In genomic region chr4:185283723-185284122, GRCh38 we compare ENCODE assay signal across 17 cellular contexts.
A peak's percentile ranks its signal among the peaks of the same experiment; 100 is the strongest.
DNase-seq lines count a peak whose midpoint lies in the region; ATAC-seq, FAIRE-seq and TF ChIP-seq lines count a peak whose summit lies in the region.
"Had no signal": no experiment of that assay in that cellular context is flagged by ENCODE, and none has a peak within 500 bp of the region (broad histone marks: within the 10 kb centered on the region; RNA-seq: fewer than 3 reads in every experiment).

No MANE protein-coding gene starts in this region.

- no peak for FAIRE-seq in keratinocyte (lab: Jason Lieb, UNC)
- FAIRE-seq: RCC 7860 had no signal

- no peak overlapping the region for H2BK120ac ChIP-seq in mesenchymal stem cell (ENCODE audit: low read depth, low read length)

- POLR2A ChIA-PET in naive thymus-derived CD8-positive, alpha-beta T cell (lab: Charles Lee) = no interaction called here

- H3K79me2 ChIP-seq in keratinocyte (ENCODE audit: control insufficient read depth, insufficient read depth, low read length) = no peaks in the 10 kb centered on the region

- intact Hi-C loops in psoas muscle (cut with DNase I) = no loop called here

- no peaks in the 10 kb centered on the region for H3K27me3 Mint-ChIP-seq in naive thymus-derived CD8-positive, alpha-beta T cell
- H3K27me3 Mint-ChIP-seq: activated CD4-positive, alpha-beta T cell treated with anti-CD3 and anti-CD28 coated beads, Interleukin-2, amount 10 ng/mL, durations not matched to agents 24 days and 14 days had no signal

- H3K4me1 ChIP-seq in keratinocyte (ENCODE audit: control insufficient read depth, extremely low read depth, insufficient read depth, low read length) = peaks cover 15% of the 10 kb centered on the region
- H3K4me1 ChIP-seq in psoas muscle = no peaks in the 10 kb centered on the region
- H3K4me1 ChIP-seq in mesenchymal stem cell (ENCODE audit: control insufficient read depth, insufficient read depth, low read depth, low read length) = peaks cover 1% of the 10 kb centered on the region
- H3K4me1 ChIP-seq: tibial nerve had no signal

- no peak overlapping the region for H3K18ac ChIP-seq in mesenchymal stem cell (ENCODE audit: low read depth in 1 of 2, low read length in 2 of 2)

- H2BK15ac ChIP-seq in mesenchymal stem cell (ENCODE audit: low read depth, poor library complexity, severe bottlenecking) = no peak overlapping the region

- no peak overlapping the region for H3K4ac ChIP-seq in mesenchymal stem cell (ENCODE audit: low read depth in 1 of 2, low read length in 2 of 2)

- H3K9me3 ChIP-seq in keratinocyte (ENCODE audit: control insufficient read depth, low read depth, low read length) (no peaks in the 10 kb centered on the region), psoas muscle (no peaks in the 10 kb centered on the region), mesenchymal stem cell (ENCODE audit: control insufficient read depth, low read length) (no peaks in the 10 kb centered on the region)
- H3K9me3 ChIP-seq: tibial nerve had no signal

- no peak overlapping the region for H3K4me2 ChIP-seq in keratinocyte (ENCODE audit: control insufficient read depth, extremely low read depth, insufficient read depth, low read depth, low read length)
- H3K4me2 ChIP-seq in mesenchymal stem cell (ENCODE audit: low read length, poor library complexity, severe bottlenecking) = no peak overlapping the region

- H4K91ac ChIP-seq in mesenchymal stem cell (ENCODE audit: low read length) = no peak overlapping the region

- no peak overlapping the region for H3K27ac Mint-ChIP-seq in naive thymus-derived CD8-positive, alpha-beta T cell
- H3K27ac Mint-ChIP-seq: activated CD4-positive, alpha-beta T cell treated with anti-CD3 and anti-CD28 coated beads, Interleukin-2, amount 10 ng/mL, durations not matched to agents 24 days and 14 days; dendritic cell treated with granulocyte-macrophage colony-stimulating factor and Interleukin-4, amounts not matched to agents 40 ng/mL and 50 ng/mL, for 4 days had no signal

- H3K79me1 ChIP-seq in mesenchymal stem cell (replicated peaks; ENCODE audit: low read length, poor library complexity, severe bottlenecking) = peaks cover 19% of the 10 kb centered on the region

- no peak overlapping the region for H2BK5ac ChIP-seq in mesenchymal stem cell (ENCODE audit: low read depth, low read length, poor library complexity, severe bottlenecking)

- H3K9ac ChIP-seq in keratinocyte (ENCODE audit: control insufficient read depth, extremely low read depth, insufficient read depth, low read length) (no peak overlapping the region), mesenchymal stem cell (ENCODE audit: low read length) (no peak overlapping the region)

- H3K23ac ChIP-seq in mesenchymal stem cell (ENCODE audit: low read length in 2 of 2) = no peak overlapping the region

- dilution Hi-C loops in keratinocyte (cut with MboI; ENCODE audit: extremely low pct_ligation_motif_present, low sequenced_read_pairs) = no loop called here

- H3K14ac ChIP-seq in mesenchymal stem cell (ENCODE audit: low read length in 2 of 2) = no peak overlapping the region

- no peaks in the 10 kb centered on the region for H4K20me1 ChIP-seq in keratinocyte (ENCODE audit: control insufficient read depth, extremely low read depth, insufficient read depth, low read length)

- H3K4me3 Mint-ChIP-seq in naive thymus-derived CD8-positive, alpha-beta T cell = no peak overlapping the region
- H3K4me3 Mint-ChIP-seq: activated CD4-positive, alpha-beta T cell treated with anti-CD3 and anti-CD28 coated beads, Interleukin-2, amount 10 ng/mL, durations not matched to agents 24 days and 14 days; CD8-positive, alpha-beta T cell; dendritic cell treated with granulocyte-macrophage colony-stimulating factor and Interleukin-4, amounts not matched to agents 40 ng/mL and 50 ng/mL, for 4 days had no signal

- H3K27ac ChIP-seq in keratinocyte (ENCODE audit: control insufficient read depth, insufficient read depth, low read length) (peak overlapping the region; percentile 34), psoas muscle (no peak overlapping the region), mesenchymal stem cell (ENCODE audit: low read length, poor library complexity, severe bottlenecking) (no peak overlapping the region)
- H3K27ac ChIP-seq: tibial nerve had no signal

- no peak overlapping the region for H2BK12ac ChIP-seq in mesenchymal stem cell (ENCODE audit: low read length in 2 of 2)

- H3K9me3 Mint-ChIP-seq in naive thymus-derived CD8-positive, alpha-beta T cell = no peaks in the 10 kb centered on the region
- H3K9me3 Mint-ChIP-seq: activated CD4-positive, alpha-beta T cell treated with anti-CD3 and anti-CD28 coated beads, Interleukin-2, amount 10 ng/mL, durations not matched to agents 24 days and 14 days; CD8-positive, alpha-beta T cell; dendritic cell treated with granulocyte-macrophage colony-stimulating factor and Interleukin-4, amounts not matched to agents 40 ng/mL and 50 ng/mL, for 4 days had no signal

- DNase-seq in EH (ENCODE audit: low read depth) (peak; percentile 14), RKO (ENCODE audit: low spot score) (peak; percentile 28), choroid plexus epithelial cell (ENCODE audit: low read depth) (peak; percentile 75), keratinocyte (ENCODE audit: low read depth, low spot score) (no peak), psoas muscle (no peak), mesenchymal stem cell (no peak)
- DNase-seq in activated CD4-positive, alpha-beta T cell treated with anti-CD3 and anti-CD28 coated beads, Interleukin-2, amount 50 U/mL, for 48 hours = no peak
- no peak for DNase-seq in naive thymus-derived CD8-positive, alpha-beta T cell
- DNase-seq: activated CD4-positive, alpha-beta T cell treated with anti-CD3 and anti-CD28 coated beads, Interleukin-2, amount 10 ng/mL, durations not matched to agents 24 days and 14 days; anterior cingulate cortex; CD8-positive, alpha-beta T cell; islet precursor cell; NCI-H1436 treated with DMSO at 0.1 percent for 48 hours; NCI-H2171 treated with DMSO at 0.1 percent for 48 hours had no signal

- H2AK5ac ChIP-seq in mesenchymal stem cell (ENCODE audit: low read length, severe bottlenecking) = no peak overlapping the region

- no peak for ATAC-seq in psoas muscle
- ATAC-seq in naive thymus-derived CD8-positive, alpha-beta T cell = no peak
- ATAC-seq: CD8-positive, alpha-beta T cell had no signal

- no peak overlapping the region for H4K8ac ChIP-seq in mesenchymal stem cell (ENCODE audit: low read length)

- peaks cover 0 to 5% (median under 1%) of the 10 kb centered on the region in 4 donors for H3K4me1 Mint-ChIP-seq in naive thymus-derived CD8-positive, alpha-beta T cell

- H3K27me3 ChIP-seq in keratinocyte (ENCODE audit: control insufficient read depth, extremely low read depth, insufficient read depth, low read length) = no peaks in the 10 kb centered on the region
- no peaks in the 10 kb centered on the region for H3K27me3 ChIP-seq in psoas muscle (ENCODE audit: insufficient read depth in 3 of 3, low read length in 2 of 3)
- H3K27me3 ChIP-seq in mesenchymal stem cell (ENCODE audit: control insufficient read depth in 1 of 2, insufficient read depth in 1 of 2, low read length in 2 of 2) = no peaks in the 10 kb centered on the region
- H3K27me3 ChIP-seq: tibial nerve had no signal

- H3K36me3 ChIP-seq in keratinocyte (ENCODE audit: control insufficient read depth in 2 of 2, extremely low read depth in 1 of 2, insufficient read depth in 2 of 2, low read length in 2 of 2) = peaks cover 0 to 3% of the 10 kb centered on the region in 2 experiments
- H3K36me3 ChIP-seq in psoas muscle (ENCODE audit: insufficient read depth in 1 of 2, low read depth in 1 of 2) = peaks cover 0 to 6% of the 10 kb centered on the region in 2 donors
- peaks cover 0 to 6% of the 10 kb centered on the region in 2 experiments for H3K36me3 ChIP-seq in mesenchymal stem cell (ENCODE audit: control insufficient read depth in 1 of 2, insufficient read depth in 2 of 2, low read depth in 1 of 2, low read length in 2 of 2)

- no peak for TF ChIP-seq CTCF in choroid plexus epithelial cell (conservative IDR thresholded peaks at IDR 0.05; ENCODE audit: low read depth, low read length)
- no peak for TF ChIP-seq CTCF in keratinocyte (optimal IDR thresholded peaks at IDR 0.05 in 1 of 3, IDR thresholded peaks at IDR 0.05 in 1 of 3, conservative IDR thresholded peaks at IDR 0.05 in 1 of 3; ENCODE audit: extremely low read depth in 1 of 3, insufficient read depth in 2 of 3, low read length in 3 of 3)
- no peak for TF ChIP-seq CTCF in psoas muscle (IDR thresholded peaks at IDR 0.05)

- H3K9me1 ChIP-seq in keratinocyte (ENCODE audit: control insufficient read depth, extremely low read depth, insufficient read depth, low read length) = peaks cover 2% of the 10 kb centered on the region

- H3K4me3 ChIP-seq in choroid plexus epithelial cell (ENCODE audit: low read depth, low read length) = no peak overlapping the region
- H3K4me3 ChIP-seq in keratinocyte (ENCODE audit: control insufficient read depth in 2 of 3, extremely low read depth in 1 of 3, insufficient read depth in 2 of 3, low read depth in 1 of 3, low read length in 3 of 3) = no peak overlapping the region
- H3K4me3 ChIP-seq in psoas muscle = no peak overlapping the region
- no peak overlapping the region for H3K4me3 ChIP-seq in mesenchymal stem cell (ENCODE audit: insufficient read depth in 1 of 2, low read depth in 1 of 2, low read length in 2 of 2)
- H3K4me3 ChIP-seq: tibial nerve had no signal

- H3K36me3 Mint-ChIP-seq in naive thymus-derived CD8-positive, alpha-beta T cell = peaks cover 0 to 14% (median 3%) of the 10 kb centered on the region in 3 donors

- H2AFZ ChIP-seq in keratinocyte (ENCODE audit: control insufficient read depth, low read length) (no peak overlapping the region), mesenchymal stem cell (ENCODE audit: low read depth, low read length) (no peak overlapping the region)

Comparison
In these comparisons a context has a peak if more than half of its experiments do, and no peak if none do; other contexts are left out.
1. DNase-seq: peak in EH (single experiment), RKO (single experiment) and choroid plexus epithelial cell (single experiment); none in keratinocyte (single experiment), psoas muscle (0 of 2), mesenchymal stem cell (single experiment), activated CD4-positive, alpha-beta T cell treated with anti-CD3 and anti-CD28 coated beads, Interleukin-2, amount 50 U/mL, for 48 hours (0 of 2) and naive thymus-derived CD8-positive, alpha-beta T cell (0 of 10).